1 cellular context compared by ENCODE assay signal in genomic region chr12:6334940-6335450, GRCh38.
A peak's percentile ranks its signal among the peaks of the same experiment; 100 is the strongest.
TF ChIP-seq lines count a peak whose summit lies in the region.

No MANE protein-coding gene starts in this region.

TF ChIP-seq in HepG2, 621 proteins besides CTCF, POLR2A, EP300 and RAD21 (continued from another document and continues in another):
- TF ChIP-seq, protein P1, sequence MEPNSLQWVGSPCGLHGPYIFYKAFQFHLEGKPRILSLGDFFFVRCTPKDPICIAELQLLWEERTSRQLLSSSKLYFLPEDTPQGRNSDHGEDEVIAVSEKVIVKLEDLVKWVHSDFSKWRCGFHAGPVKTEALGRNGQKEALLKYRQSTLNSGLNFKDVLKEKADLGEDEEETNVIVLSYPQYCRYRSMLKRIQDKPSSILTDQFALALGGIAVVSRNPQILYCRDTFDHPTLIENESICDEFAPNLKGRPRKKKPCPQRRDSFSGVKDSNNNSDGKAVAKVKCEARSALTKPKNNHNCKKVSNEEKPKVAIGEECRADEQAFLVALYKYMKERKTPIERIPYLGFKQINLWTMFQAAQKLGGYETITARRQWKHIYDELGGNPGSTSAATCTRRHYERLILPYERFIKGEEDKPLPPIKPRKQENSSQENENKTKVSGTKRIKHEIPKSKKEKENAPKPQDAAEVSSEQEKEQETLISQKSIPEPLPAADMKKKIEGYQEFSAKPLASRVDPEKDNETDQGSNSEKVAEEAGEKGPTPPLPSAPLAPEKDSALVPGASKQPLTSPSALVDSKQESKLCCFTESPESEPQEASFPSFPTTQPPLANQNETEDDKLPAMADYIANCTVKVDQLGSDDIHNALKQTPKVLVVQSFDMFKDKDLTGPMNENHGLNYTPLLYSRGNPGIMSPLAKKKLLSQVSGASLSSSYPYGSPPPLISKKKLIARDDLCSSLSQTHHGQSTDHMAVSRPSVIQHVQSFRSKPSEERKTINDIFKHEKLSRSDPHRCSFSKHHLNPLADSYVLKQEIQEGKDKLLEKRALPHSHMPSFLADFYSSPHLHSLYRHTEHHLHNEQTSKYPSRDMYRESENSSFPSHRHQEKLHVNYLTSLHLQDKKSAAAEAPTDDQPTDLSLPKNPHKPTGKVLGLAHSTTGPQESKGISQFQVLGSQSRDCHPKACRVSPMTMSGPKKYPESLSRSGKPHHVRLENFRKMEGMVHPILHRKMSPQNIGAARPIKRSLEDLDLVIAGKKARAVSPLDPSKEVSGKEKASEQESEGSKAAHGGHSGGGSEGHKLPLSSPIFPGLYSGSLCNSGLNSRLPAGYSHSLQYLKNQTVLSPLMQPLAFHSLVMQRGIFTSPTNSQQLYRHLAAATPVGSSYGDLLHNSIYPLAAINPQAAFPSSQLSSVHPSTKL (CRISPR knock-in tag; IDR thresholded peaks at IDR 0.05) = no peak
- TF ChIP-seq GATAD1 (CRISPR knock-in tag; IDR thresholded peaks at IDR 0.05) (no peak), SAFB2 (CRISPR knock-in tag; IDR thresholded peaks at IDR 0.05; ENCODE audit: borderline replicate concordance, low read depth) (0 out of 2 replicates have a peak, but pooled peaks have one; percentile 29), ZBTB8A (CRISPR knock-in tag; IDR thresholded peaks at IDR 0.05; ENCODE audit: borderline replicate concordance, low read depth) (no peak), ZNF431 (CRISPR knock-in tag; IDR thresholded peaks at IDR 0.05; ENCODE audit: borderline replicate concordance, low read depth) (0 out of 2 replicates have a peak, but pooled peaks have one; percentile 6), WIZ (CRISPR knock-in tag; IDR thresholded peaks at IDR 0.05) (no peak), KMT2B (CRISPR knock-in tag; IDR thresholded peaks at IDR 0.05) (no peak), ZFP82 (CRISPR knock-in tag; IDR thresholded peaks at IDR 0.05; ENCODE audit: borderline replicate concordance) (no peak), ZNF44 (CRISPR knock-in tag; IDR thresholded peaks at IDR 0.05) (no peak), ZNF660 (CRISPR knock-in tag; IDR thresholded peaks at IDR 0.05; ENCODE audit: borderline replicate concordance, low read depth) (no peak), CREM (IDR thresholded peaks at IDR 0.05) (no peak), CREM (CRISPR knock-in tag; IDR thresholded peaks at IDR 0.05) (no peak), PCBP1 (IDR thresholded peaks at IDR 0.05; ENCODE audit: borderline replicate concordance, low read depth, low read length) (no peak), BRF2 (CRISPR knock-in tag; IDR thresholded peaks at IDR 0.05) (no peak), ZNF121 (CRISPR knock-in tag; IDR thresholded peaks at IDR 0.05) (no peak), ZNF432 (CRISPR knock-in tag; IDR thresholded peaks at IDR 0.05; ENCODE audit: borderline replicate concordance) (no peak), ZNF670 (CRISPR knock-in tag; IDR thresholded peaks at IDR 0.05; ENCODE audit: borderline replicate concordance) (no peak), ZNF101 (CRISPR knock-in tag; IDR thresholded peaks at IDR 0.05; ENCODE audit: borderline replicate concordance, low read depth) (no peak), SRSF1 (optimal IDR thresholded peaks at IDR 0.05; ENCODE audit: low read depth, low read length) (no peak), STAG1 (CRISPR knock-in tag; IDR thresholded peaks at IDR 0.05) (no peak), NCOA5 (CRISPR knock-in tag; IDR thresholded peaks at IDR 0.05) (no peak), FOXK1 (CRISPR knock-in tag; IDR thresholded peaks at IDR 0.05; ENCODE audit: borderline replicate concordance, low read depth) (no peak), ZNF556 (CRISPR knock-in tag; IDR thresholded peaks at IDR 0.05; ENCODE audit: borderline replicate concordance) (no peak), MAF1 (CRISPR knock-in tag; IDR thresholded peaks at IDR 0.05; ENCODE audit: borderline replicate concordance) (no peak), SRSF4 (IDR thresholded peaks at IDR 0.05; ENCODE audit: low read depth, low read length, poor library complexity, severe bottlenecking) (no peak), PRMT3 (CRISPR knock-in tag; IDR thresholded peaks at IDR 0.05; ENCODE audit: borderline replicate concordance, low read depth) (no peak), TP53 (CRISPR knock-in tag; conservative IDR thresholded peaks at IDR 0.05) (no peak), ZNF10 (CRISPR knock-in tag; IDR thresholded peaks at IDR 0.05; ENCODE audit: borderline replicate concordance, low read depth) (no peak), JUN (CRISPR knock-in tag; IDR thresholded peaks at IDR 0.05) (no peak), ZZZ3 (CRISPR knock-in tag; IDR thresholded peaks at IDR 0.05; ENCODE audit: borderline replicate concordance) (no peak), SAP130 (CRISPR knock-in tag; IDR thresholded peaks at IDR 0.05; ENCODE audit: low read depth) (no peak), ZFP1 (CRISPR knock-in tag; IDR thresholded peaks at IDR 0.05) (no peak), GLMP (CRISPR knock-in tag; IDR thresholded peaks at IDR 0.05; ENCODE audit: borderline replicate concordance) (no peak), ZNF3 (CRISPR knock-in tag; IDR thresholded peaks at IDR 0.05) (no peak), CBX1 (IDR thresholded peaks at IDR 0.05; ENCODE audit: low read depth) (no peak), ZFAT (CRISPR knock-in tag; conservative IDR thresholded peaks at IDR 0.05) (no peak), TOE1 (CRISPR knock-in tag; IDR thresholded peaks at IDR 0.05) (no peak), MEIS2 (CRISPR knock-in tag; IDR thresholded peaks at IDR 0.05) (no peak), SKI (IDR thresholded peaks at IDR 0.05; ENCODE audit: partially characterized antibody) (no peak), AGO2 (optimal IDR thresholded peaks at IDR 0.05; ENCODE audit: low read depth, low read length) (peak; percentile 8), ZNF781 (CRISPR knock-in tag; IDR thresholded peaks at IDR 0.05; ENCODE audit: borderline replicate concordance, not compliant biosample characterization) (no peak), TAF1 (CRISPR knock-in tag; IDR thresholded peaks at IDR 0.05) (no peak), TBX3 (IDR thresholded peaks at IDR 0.05; ENCODE audit: borderline replicate concordance) (no peak), ZNF230 (CRISPR knock-in tag; IDR thresholded peaks at IDR 0.05) (no peak), ZFP36L1 (CRISPR knock-in tag; IDR thresholded peaks at IDR 0.05) (0 out of 2 replicates have a peak, but pooled peaks have one; percentile 43), ATRX (CRISPR knock-in tag; IDR thresholded peaks at IDR 0.05; ENCODE audit: borderline replicate concordance) (no peak), EZH2 (conservative IDR thresholded peaks at IDR 0.05; ENCODE audit: low read depth, low read length) (no peak), RFXAP (CRISPR knock-in tag; IDR thresholded peaks at IDR 0.05; ENCODE audit: borderline replicate concordance) (no peak)
- TF ChIP-seq, protein P2, sequence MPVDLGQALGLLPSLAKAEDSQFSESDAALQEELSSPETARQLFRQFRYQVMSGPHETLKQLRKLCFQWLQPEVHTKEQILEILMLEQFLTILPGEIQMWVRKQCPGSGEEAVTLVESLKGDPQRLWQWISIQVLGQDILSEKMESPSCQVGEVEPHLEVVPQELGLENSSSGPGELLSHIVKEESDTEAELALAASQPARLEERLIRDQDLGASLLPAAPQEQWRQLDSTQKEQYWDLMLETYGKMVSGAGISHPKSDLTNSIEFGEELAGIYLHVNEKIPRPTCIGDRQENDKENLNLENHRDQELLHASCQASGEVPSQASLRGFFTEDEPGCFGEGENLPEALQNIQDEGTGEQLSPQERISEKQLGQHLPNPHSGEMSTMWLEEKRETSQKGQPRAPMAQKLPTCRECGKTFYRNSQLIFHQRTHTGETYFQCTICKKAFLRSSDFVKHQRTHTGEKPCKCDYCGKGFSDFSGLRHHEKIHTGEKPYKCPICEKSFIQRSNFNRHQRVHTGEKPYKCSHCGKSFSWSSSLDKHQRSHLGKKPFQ (CRISPR knock-in tag; IDR thresholded peaks at IDR 0.05; ENCODE audit: insufficient replicate concordance) = no peak
- TF ChIP-seq, protein P3, sequence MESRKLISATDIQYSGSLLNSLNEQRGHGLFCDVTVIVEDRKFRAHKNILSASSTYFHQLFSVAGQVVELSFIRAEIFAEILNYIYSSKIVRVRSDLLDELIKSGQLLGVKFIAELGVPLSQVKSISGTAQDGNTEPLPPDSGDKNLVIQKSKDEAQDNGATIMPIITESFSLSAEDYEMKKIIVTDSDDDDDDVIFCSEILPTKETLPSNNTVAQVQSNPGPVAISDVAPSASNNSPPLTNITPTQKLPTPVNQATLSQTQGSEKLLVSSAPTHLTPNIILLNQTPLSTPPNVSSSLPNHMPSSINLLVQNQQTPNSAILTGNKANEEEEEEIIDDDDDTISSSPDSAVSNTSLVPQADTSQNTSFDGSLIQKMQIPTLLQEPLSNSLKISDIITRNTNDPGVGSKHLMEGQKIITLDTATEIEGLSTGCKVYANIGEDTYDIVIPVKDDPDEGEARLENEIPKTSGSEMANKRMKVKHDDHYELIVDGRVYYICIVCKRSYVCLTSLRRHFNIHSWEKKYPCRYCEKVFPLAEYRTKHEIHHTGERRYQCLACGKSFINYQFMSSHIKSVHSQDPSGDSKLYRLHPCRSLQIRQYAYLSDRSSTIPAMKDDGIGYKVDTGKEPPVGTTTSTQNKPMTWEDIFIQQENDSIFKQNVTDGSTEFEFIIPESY (CRISPR knock-in tag; IDR thresholded peaks at IDR 0.05) = peak; percentile 67; the same call in 1 of the 2 replicates
- TF ChIP-seq, protein P4, sequence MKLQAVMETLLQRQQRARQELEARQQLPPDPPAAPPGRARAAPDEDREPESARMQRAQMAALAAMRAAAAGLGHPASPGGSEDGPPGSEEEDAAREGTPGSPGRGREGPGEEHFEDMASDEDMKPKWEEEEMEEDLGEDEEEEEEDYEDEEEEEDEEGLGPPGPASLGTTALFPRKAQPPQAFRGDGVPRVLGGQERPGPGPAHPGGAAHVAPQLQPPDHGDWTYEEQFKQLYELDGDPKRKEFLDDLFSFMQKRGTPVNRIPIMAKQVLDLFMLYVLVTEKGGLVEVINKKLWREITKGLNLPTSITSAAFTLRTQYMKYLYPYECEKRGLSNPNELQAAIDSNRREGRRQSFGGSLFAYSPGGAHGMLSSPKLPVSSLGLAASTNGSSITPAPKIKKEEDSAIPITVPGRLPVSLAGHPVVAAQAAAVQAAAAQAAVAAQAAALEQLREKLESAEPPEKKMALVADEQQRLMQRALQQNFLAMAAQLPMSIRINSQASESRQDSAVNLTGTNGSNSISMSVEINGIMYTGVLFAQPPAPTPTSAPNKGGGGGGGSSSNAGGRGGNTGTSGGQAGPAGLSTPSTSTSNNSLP (IDR thresholded peaks at IDR 0.05; ENCODE audit: low read depth, low read length) = no peak
- TF ChIP-seq, protein P5, sequence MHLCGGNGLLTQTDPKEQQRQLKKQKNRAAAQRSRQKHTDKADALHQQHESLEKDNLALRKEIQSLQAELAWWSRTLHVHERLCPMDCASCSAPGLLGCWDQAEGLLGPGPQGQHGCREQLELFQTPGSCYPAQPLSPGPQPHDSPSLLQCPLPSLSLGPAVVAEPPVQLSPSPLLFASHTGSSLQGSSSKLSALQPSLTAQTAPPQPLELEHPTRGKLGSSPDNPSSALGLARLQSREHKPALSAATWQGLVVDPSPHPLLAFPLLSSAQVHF (CRISPR knock-in tag; IDR thresholded peaks at IDR 0.05) = no peak
- TF ChIP-seq, protein P6, sequence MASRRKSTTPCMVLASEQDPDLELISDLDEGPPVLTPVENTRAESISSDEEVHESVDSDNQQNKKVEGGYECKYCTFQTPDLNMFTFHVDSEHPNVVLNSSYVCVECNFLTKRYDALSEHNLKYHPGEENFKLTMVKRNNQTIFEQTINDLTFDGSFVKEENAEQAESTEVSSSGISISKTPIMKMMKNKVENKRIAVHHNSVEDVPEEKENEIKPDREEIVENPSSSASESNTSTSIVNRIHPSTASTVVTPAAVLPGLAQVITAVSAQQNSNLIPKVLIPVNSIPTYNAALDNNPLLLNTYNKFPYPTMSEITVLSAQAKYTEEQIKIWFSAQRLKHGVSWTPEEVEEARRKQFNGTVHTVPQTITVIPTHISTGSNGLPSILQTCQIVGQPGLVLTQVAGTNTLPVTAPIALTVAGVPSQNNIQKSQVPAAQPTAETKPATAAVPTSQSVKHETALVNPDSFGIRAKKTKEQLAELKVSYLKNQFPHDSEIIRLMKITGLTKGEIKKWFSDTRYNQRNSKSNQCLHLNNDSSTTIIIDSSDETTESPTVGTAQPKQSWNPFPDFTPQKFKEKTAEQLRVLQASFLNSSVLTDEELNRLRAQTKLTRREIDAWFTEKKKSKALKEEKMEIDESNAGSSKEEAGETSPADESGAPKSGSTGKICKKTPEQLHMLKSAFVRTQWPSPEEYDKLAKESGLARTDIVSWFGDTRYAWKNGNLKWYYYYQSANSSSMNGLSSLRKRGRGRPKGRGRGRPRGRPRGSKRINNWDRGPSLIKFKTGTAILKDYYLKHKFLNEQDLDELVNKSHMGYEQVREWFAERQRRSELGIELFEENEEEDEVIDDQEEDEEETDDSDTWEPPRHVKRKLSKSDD (CRISPR knock-in tag; IDR thresholded peaks at IDR 0.05; ENCODE audit: low read depth) = 0 out of 2 replicates have a peak, but pooled peaks have one; percentile 60
- TF ChIP-seq, protein P7, sequence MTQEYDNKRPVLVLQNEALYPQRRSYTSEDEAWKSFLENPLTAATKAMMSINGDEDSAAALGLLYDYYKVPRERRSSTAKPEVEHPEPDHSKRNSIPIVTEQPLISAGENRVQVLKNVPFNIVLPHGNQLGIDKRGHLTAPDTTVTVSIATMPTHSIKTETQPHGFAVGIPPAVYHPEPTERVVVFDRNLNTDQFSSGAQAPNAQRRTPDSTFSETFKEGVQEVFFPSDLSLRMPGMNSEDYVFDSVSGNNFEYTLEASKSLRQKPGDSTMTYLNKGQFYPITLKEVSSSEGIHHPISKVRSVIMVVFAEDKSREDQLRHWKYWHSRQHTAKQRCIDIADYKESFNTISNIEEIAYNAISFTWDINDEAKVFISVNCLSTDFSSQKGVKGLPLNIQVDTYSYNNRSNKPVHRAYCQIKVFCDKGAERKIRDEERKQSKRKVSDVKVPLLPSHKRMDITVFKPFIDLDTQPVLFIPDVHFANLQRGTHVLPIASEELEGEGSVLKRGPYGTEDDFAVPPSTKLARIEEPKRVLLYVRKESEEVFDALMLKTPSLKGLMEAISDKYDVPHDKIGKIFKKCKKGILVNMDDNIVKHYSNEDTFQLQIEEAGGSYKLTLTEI (CRISPR knock-in tag; conservative IDR thresholded peaks at IDR 0.05) = no peak
- TF ChIP-seq, protein P8, sequence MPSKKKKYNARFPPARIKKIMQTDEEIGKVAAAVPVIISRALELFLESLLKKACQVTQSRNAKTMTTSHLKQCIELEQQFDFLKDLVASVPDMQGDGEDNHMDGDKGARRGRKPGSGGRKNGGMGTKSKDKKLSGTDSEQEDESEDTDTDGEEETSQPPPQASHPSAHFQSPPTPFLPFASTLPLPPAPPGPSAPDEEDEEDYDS (CRISPR knock-in tag; IDR thresholded peaks at IDR 0.05) = no peak
